11 cellular contexts compared by ENCODE assay signal in genomic region chr12:125346361-125346760, GRCh38.
DNase-seq lines count a peak whose midpoint lies in the region; ATAC-seq and TF ChIP-seq lines count a peak whose summit lies in the region.
"Had no signal": no experiment of that assay in that cellular context is flagged by ENCODE, and none has a peak within 500 bp of the region (broad histone marks: within the 10 kb centered on the region; RNA-seq: fewer than 3 reads in every experiment).

No MANE protein-coding gene starts in this region.

- no peaks in the 10 kb centered on the region for H4K20me1 ChIP-seq in BLaER1 treated with 17β-estradiol and CSF1 and Interleukin-3, amounts not matched to agents 10 nM and 100 nM

- intact Hi-C loops in aorta (cut with DNase I) = no loop called here

- ATAC-seq in RWPE2 (ENCODE audit: low read depth) = no peak
- no peak for ATAC-seq in HG03196 (IDR thresholded peaks at IDR 0.05; ENCODE audit: unreplicated experiment)
- no peak for ATAC-seq in aorta (ENCODE audit: low FRiP score)
- ATAC-seq in HG02678 (IDR thresholded peaks at IDR 0.05; ENCODE audit: unreplicated experiment) = no peak
- ATAC-seq in HG03175 (IDR thresholded peaks at IDR 0.05; ENCODE audit: unreplicated experiment) = no peak
- ATAC-seq: activated CD8-positive, alpha-beta T cell treated with anti-CD3 and anti-CD28 coated beads, Interleukin-2, amount 10 ng/mL, durations not matched to agents 7 days and 5 days had no signal

- 65 to 73% methylated on average over 4 of the region's 4 CpGs for whole genome bisulfite sequencing in aorta, 2 donors

- DNase-seq in H7 (peak; percentile 42), RWPE2 (ENCODE audit: low spot score) (no peak), iPS-NIHi7 (ENCODE audit: extremely low spot score) (peak; percentile 48), aorta (no peak)
- DNase-seq: activated CD8-positive, alpha-beta T cell treated with anti-CD3 and anti-CD28 coated beads, Interleukin-2, amount 10 ng/mL, durations not matched to agents 7 days and 5 days; AML-193; NCI-H1694 had no signal

- H3K36me3 ChIP-seq in BLaER1 treated with 17β-estradiol and CSF1 and Interleukin-3, amounts not matched to agents 10 nM and 100 nM = no peaks in the 10 kb centered on the region
- H3K36me3 ChIP-seq in H7 (replicated peaks; ENCODE audit: control insufficient read depth, insufficient read depth, low read length) (no peaks in the 10 kb centered on the region), RWPE2 (ENCODE audit: low read depth) (no peaks in the 10 kb centered on the region), aorta (ENCODE audit: control insufficient read depth in 1 of 2, insufficient read depth in 2 of 2, low read length in 1 of 2) (no peaks in the 10 kb centered on the region)

- H3K9ac ChIP-seq in BLaER1 treated with 17β-estradiol and CSF1 and Interleukin-3, amounts not matched to agents 10 nM and 100 nM = no peak overlapping the region

- no peaks in the 10 kb centered on the region for H3K27me3 ChIP-seq in BLaER1 treated with 17β-estradiol and CSF1 and Interleukin-3, amounts not matched to agents 10 nM and 100 nM
- H3K27me3 ChIP-seq in H7 (ENCODE audit: control insufficient read depth, insufficient read depth, low read length) (no peaks in the 10 kb centered on the region), RWPE2 (ENCODE audit: insufficient read depth, poor library complexity, severe bottlenecking) (peaks cover 7% of the 10 kb centered on the region), aorta (ENCODE audit: control insufficient read depth in 1 of 2, insufficient read depth in 2 of 2, low read length in 1 of 2) (no peaks in the 10 kb centered on the region)

- TF ChIP-seq CTCF in RWPE2 (IDR thresholded peaks at IDR 0.05; ENCODE audit: poor library complexity, severe bottlenecking) = peak; percentile 18

- peaks cover 7 to 26% (median 13%) of the 10 kb centered on the region in 10 experiments; a peak in 18 of 20 replicates for H3K4me1 ChIP-seq in BLaER1 treated with 17β-estradiol and CSF1 and Interleukin-3, amounts not matched to agents 10 nM and 100 nM
- no peaks in the 10 kb centered on the region for H3K4me1 ChIP-seq in RWPE2 (ENCODE audit: insufficient read depth, poor library complexity, severe bottlenecking)
- H3K4me1 ChIP-seq in aorta (ENCODE audit: control insufficient read depth in 1 of 2, insufficient read depth in 2 of 2, low read length in 2 of 2) = no peaks in the 10 kb centered on the region

- peaks cover 0 to under 1% (median 0%) of the 10 kb centered on the region in 11 experiments; a peak in 1 of 22 replicates for H3K9me3 ChIP-seq in BLaER1 treated with 17β-estradiol and CSF1 and Interleukin-3, amounts not matched to agents 10 nM and 100 nM (replicated peaks in 1 of 11)
- H3K9me3 ChIP-seq in RWPE2 (ENCODE audit: severe bottlenecking) (no peaks in the 10 kb centered on the region), aorta (ENCODE audit: control insufficient read depth, low read length) (no peaks in the 10 kb centered on the region)

- H3K4me2 ChIP-seq in BLaER1 treated with 17β-estradiol and CSF1 and Interleukin-3, amounts not matched to agents 10 nM and 100 nM = peak overlapping the region in 10 of 11 experiments; percentile 1 to 45 (median 26); a peak in 15 of 22 replicates

- no peak overlapping the region for H3K27ac ChIP-seq in BLaER1 treated with 17β-estradiol and CSF1 and Interleukin-3, amounts not matched to agents 10 nM and 100 nM
- H3K27ac ChIP-seq in RWPE2 (ENCODE audit: poor library complexity, severe bottlenecking) (no peak overlapping the region), aorta (ENCODE audit: low read depth in 1 of 2, low read length in 2 of 2) (no peak overlapping the region)

- H3K4me3 ChIP-seq in BLaER1 treated with 17β-estradiol and CSF1 and Interleukin-3, amounts not matched to agents 10 nM and 100 nM = no peak overlapping the region
- H3K4me3 ChIP-seq in H7 (ENCODE audit: insufficient read depth, low read depth, low read length) = no peak overlapping the region
- no peak overlapping the region for H3K4me3 ChIP-seq in RWPE2 (ENCODE audit: severe bottlenecking)
- no peak overlapping the region for H3K4me3 ChIP-seq in aorta (ENCODE audit: low read length in 2 of 2)

Comparison
In these comparisons a context has a peak if more than half of its experiments do, and no peak if none do; other contexts are left out.
1. DNase-seq: peak in H7 (single experiment) and iPS-NIHi7 (single experiment); none in RWPE2 (single experiment) and aorta (0 of 2).